Comparison of ENCODE assay signal across 1 cellular context in the genomic region with DNA sequence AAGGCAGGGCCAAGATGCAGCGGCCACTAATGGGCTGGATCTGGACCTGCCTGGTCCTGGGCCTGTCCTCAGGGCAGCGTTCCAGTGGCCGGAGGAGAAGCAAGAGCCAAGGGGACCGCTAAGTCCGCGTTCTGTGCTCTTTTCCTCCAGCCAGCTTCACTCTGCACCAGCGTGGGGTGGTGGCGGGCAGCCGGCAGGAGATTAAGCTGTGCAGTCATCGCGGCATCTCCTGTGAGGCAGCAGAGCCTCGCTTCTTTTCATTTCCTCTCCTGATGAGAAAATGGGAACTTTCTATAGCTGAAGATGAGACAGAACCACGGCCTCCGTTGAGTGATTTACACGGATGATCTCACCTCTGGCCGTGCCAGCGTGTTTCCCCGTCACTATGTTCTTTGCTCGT.
TF ChIP-seq lines count a peak whose summit lies in the region.

No MANE protein-coding gene starts in this region.

TF ChIP-seq in H1, 55 proteins besides CTCF, POLR2A, EP300 and RAD21 (continued from another document):
- TF ChIP-seq, protein P1, sequence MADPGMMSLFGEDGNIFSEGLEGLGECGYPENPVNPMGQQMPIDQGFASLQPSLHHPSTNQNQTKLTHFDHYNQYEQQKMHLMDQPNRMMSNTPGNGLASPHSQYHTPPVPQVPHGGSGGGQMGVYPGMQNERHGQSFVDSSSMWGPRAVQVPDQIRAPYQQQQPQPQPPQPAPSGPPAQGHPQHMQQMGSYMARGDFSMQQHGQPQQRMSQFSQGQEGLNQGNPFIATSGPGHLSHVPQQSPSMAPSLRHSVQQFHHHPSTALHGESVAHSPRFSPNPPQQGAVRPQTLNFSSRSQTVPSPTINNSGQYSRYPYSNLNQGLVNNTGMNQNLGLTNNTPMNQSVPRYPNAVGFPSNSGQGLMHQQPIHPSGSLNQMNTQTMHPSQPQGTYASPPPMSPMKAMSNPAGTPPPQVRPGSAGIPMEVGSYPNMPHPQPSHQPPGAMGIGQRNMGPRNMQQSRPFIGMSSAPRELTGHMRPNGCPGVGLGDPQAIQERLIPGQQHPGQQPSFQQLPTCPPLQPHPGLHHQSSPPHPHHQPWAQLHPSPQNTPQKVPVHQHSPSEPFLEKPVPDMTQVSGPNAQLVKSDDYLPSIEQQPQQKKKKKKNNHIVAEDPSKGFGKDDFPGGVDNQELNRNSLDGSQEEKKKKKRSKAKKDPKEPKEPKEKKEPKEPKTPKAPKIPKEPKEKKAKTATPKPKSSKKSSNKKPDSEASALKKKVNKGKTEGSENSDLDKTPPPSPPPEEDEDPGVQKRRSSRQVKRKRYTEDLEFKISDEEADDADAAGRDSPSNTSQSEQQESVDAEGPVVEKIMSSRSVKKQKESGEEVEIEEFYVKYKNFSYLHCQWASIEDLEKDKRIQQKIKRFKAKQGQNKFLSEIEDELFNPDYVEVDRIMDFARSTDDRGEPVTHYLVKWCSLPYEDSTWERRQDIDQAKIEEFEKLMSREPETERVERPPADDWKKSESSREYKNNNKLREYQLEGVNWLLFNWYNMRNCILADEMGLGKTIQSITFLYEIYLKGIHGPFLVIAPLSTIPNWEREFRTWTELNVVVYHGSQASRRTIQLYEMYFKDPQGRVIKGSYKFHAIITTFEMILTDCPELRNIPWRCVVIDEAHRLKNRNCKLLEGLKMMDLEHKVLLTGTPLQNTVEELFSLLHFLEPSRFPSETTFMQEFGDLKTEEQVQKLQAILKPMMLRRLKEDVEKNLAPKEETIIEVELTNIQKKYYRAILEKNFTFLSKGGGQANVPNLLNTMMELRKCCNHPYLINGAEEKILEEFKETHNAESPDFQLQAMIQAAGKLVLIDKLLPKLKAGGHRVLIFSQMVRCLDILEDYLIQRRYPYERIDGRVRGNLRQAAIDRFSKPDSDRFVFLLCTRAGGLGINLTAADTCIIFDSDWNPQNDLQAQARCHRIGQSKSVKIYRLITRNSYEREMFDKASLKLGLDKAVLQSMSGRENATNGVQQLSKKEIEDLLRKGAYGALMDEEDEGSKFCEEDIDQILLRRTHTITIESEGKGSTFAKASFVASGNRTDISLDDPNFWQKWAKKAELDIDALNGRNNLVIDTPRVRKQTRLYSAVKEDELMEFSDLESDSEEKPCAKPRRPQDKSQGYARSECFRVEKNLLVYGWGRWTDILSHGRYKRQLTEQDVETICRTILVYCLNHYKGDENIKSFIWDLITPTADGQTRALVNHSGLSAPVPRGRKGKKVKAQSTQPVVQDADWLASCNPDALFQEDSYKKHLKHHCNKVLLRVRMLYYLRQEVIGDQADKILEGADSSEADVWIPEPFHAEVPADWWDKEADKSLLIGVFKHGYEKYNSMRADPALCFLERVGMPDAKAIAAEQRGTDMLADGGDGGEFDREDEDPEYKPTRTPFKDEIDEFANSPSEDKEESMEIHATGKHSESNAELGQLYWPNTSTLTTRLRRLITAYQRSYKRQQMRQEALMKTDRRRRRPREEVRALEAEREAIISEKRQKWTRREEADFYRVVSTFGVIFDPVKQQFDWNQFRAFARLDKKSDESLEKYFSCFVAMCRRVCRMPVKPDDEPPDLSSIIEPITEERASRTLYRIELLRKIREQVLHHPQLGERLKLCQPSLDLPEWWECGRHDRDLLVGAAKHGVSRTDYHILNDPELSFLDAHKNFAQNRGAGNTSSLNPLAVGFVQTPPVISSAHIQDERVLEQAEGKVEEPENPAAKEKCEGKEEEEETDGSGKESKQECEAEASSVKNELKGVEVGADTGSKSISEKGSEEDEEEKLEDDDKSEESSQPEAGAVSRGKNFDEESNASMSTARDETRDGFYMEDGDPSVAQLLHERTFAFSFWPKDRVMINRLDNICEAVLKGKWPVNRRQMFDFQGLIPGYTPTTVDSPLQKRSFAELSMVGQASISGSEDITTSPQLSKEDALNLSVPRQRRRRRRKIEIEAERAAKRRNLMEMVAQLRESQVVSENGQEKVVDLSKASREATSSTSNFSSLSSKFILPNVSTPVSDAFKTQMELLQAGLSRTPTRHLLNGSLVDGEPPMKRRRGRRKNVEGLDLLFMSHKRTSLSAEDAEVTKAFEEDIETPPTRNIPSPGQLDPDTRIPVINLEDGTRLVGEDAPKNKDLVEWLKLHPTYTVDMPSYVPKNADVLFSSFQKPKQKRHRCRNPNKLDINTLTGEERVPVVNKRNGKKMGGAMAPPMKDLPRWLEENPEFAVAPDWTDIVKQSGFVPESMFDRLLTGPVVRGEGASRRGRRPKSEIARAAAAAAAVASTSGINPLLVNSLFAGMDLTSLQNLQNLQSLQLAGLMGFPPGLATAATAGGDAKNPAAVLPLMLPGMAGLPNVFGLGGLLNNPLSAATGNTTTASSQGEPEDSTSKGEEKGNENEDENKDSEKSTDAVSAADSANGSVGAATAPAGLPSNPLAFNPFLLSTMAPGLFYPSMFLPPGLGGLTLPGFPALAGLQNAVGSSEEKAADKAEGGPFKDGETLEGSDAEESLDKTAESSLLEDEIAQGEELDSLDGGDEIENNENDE (IDR thresholded peaks at IDR 0.05; ENCODE audit: insufficient replicate concordance, low read length): no peak
- TF ChIP-seq JUND (IDR thresholded peaks at IDR 0.05; ENCODE audit: low read length) (no peak), TAF1 (IDR thresholded peaks at IDR 0.05; ENCODE audit: low read depth, low read length) (no peak), HDAC2 (IDR thresholded peaks at IDR 0.05; ENCODE audit: borderline replicate concordance in 1 of 2, low read depth in 2 of 2, low read length in 2 of 2) (no peak), ASH2L (IDR thresholded peaks at IDR 0.05; ENCODE audit: low read length) (no peak)
